In the genomic region with DNA sequence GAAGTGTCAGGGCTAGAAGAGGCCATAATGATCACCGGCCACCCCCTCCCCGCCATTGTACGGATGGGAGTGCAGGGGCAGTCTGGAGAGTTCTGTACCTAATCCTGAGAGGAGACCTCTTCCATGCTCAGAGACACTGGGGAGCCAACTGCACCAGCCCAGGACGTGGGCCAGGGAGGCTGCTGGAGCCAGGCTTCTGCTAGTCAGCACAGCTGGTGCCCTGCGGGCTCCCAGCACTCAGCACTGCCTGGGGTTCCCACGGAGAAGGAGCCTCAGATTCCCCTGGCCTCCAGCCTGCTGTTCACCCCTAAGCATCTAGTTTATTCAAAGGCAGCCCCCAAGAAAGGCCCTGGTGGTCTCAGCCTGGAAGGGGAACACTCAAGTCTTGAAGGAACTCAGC, we compare ENCODE assay signal across 20 cellular contexts. TPM values are rescaled to one million over a fixed set of nuclear protein-coding genes. Genes with fewer than 3 reads are reported as not detected.
A peak's percentile ranks its signal among the peaks of the same experiment; 100 is the strongest.
DNase-seq lines count a peak whose midpoint lies in the region; ATAC-seq and TF ChIP-seq lines count a peak whose summit lies in the region.
"Had no signal": no experiment of that assay in that cellular context is flagged by ENCODE, and none has a peak within 500 bp of the region (broad histone marks: within the 10 kb centered on the region; RNA-seq: fewer than 3 reads in every experiment).

No MANE protein-coding gene starts in this region.

- TF ChIP-seq CTCF in gastrocnemius medialis (IDR thresholded peaks at IDR 0.05 in 4 of 5, conservative IDR thresholded peaks at IDR 0.05 in 1 of 5) = no peak
- no peak for TF ChIP-seq CTCF in sigmoid colon (IDR thresholded peaks at IDR 0.05)
- TF ChIP-seq CTCF in WERI-Rb-1 (IDR thresholded peaks at IDR 0.05; ENCODE audit: low read depth, low read length) = no peak

- H3K79me1 ChIP-seq in mesenchymal stem cell (replicated peaks; ENCODE audit: low read length, poor library complexity, severe bottlenecking) = no peaks in the 10 kb centered on the region

- H3K4me3 ChIP-seq in BLaER1 (no peak overlapping the region), H7 (ENCODE audit: insufficient read depth, low read depth, low read length) (no peak overlapping the region), mesenchymal stem cell (ENCODE audit: insufficient read depth in 1 of 2, low read depth in 1 of 2, low read length in 2 of 2) (no peak overlapping the region), gastrocnemius medialis (no peak overlapping the region), sigmoid colon (no peak overlapping the region), WERI-Rb-1 (ENCODE audit: low read depth, low read length) (no peak overlapping the region)
- H3K4me3 ChIP-seq: GM12878, GM23248 had no signal

- no peak overlapping the region for H2AK5ac ChIP-seq in mesenchymal stem cell (ENCODE audit: low read length, severe bottlenecking)

- H2BK15ac ChIP-seq in mesenchymal stem cell (ENCODE audit: low read depth, poor library complexity, severe bottlenecking) = peak overlapping the region; percentile 32

- no peak for TF ChIP-seq POLR2A in gastrocnemius medialis (IDR thresholded peaks at IDR 0.05)
- TF ChIP-seq POLR2A in sigmoid colon (IDR thresholded peaks at IDR 0.05) = no peak

- H3K23ac ChIP-seq in mesenchymal stem cell (ENCODE audit: low read length in 2 of 2) = no peak overlapping the region

- peak overlapping the region; percentile 66; the same call in 1 of the 2 replicates for H3K9ac ChIP-seq in BLaER1
- no peak overlapping the region for H3K9ac ChIP-seq in mesenchymal stem cell (ENCODE audit: low read length)
- H3K9ac ChIP-seq: GM23248 had no signal

- no peak for ATAC-seq in gastrocnemius medialis
- ATAC-seq: GM12878, HepG2 had no signal

- H3K4me1 ChIP-seq in BLaER1 (peaks cover 95% of the 10 kb centered on the region), mesenchymal stem cell (ENCODE audit: control insufficient read depth, insufficient read depth, low read depth, low read length) (no peaks in the 10 kb centered on the region), gastrocnemius medialis (peaks cover 21 to 41% of the 10 kb centered on the region in 2 donors), sigmoid colon (no peaks in the 10 kb centered on the region)
- H3K4me1 ChIP-seq: Caco-2 had no signal

- H3K4ac ChIP-seq in mesenchymal stem cell (ENCODE audit: low read depth in 1 of 2, low read length in 2 of 2) = no peak overlapping the region

- H3K27me3 ChIP-seq in BLaER1 (no peaks in the 10 kb centered on the region; the same call in 1 of the 2 replicates), H7 (ENCODE audit: control insufficient read depth, insufficient read depth, low read length) (no peaks in the 10 kb centered on the region), mesenchymal stem cell (ENCODE audit: control insufficient read depth in 1 of 2, insufficient read depth in 1 of 2, low read length in 2 of 2) (peaks cover 55 to 89% of the 10 kb centered on the region in 2 experiments), gastrocnemius medialis (no peaks in the 10 kb centered on the region), sigmoid colon (no peaks in the 10 kb centered on the region), WERI-Rb-1 (ENCODE audit: insufficient read depth, low read depth, severe bottlenecking) (no peaks in the 10 kb centered on the region)

- no peaks in the 10 kb centered on the region for H4K20me1 ChIP-seq in BLaER1

- no peak overlapping the region for H4K91ac ChIP-seq in mesenchymal stem cell (ENCODE audit: low read length)

- TF ChIP-seq EP300 in sigmoid colon (IDR thresholded peaks at IDR 0.05) = no peak

- no peak overlapping the region for H2AFZ ChIP-seq in mesenchymal stem cell (ENCODE audit: low read depth, low read length)
- H2AFZ ChIP-seq: GM23248 had no signal

- no peak overlapping the region for H3K14ac ChIP-seq in mesenchymal stem cell (ENCODE audit: low read length in 2 of 2)

- no peak overlapping the region for H2BK120ac ChIP-seq in mesenchymal stem cell (ENCODE audit: low read depth, low read length)

- no peak overlapping the region for H2BK12ac ChIP-seq in mesenchymal stem cell (ENCODE audit: low read length in 2 of 2)

- in situ Hi-C loops in gastrocnemius medialis (cut with MboI; ENCODE audit: low sequenced_read_pairs in 4 of 4) = no loop called here

- H3K4me2 ChIP-seq in BLaER1 (peak overlapping the region; percentile 88), mesenchymal stem cell (ENCODE audit: low read length, poor library complexity, severe bottlenecking) (no peak overlapping the region)

- H3K36me3 ChIP-seq in BLaER1 (no peaks in the 10 kb centered on the region), H7 (replicated peaks; ENCODE audit: control insufficient read depth, insufficient read depth, low read length) (no peaks in the 10 kb centered on the region), mesenchymal stem cell (ENCODE audit: control insufficient read depth in 1 of 2, insufficient read depth in 2 of 2, low read depth in 1 of 2, low read length in 2 of 2) (no peaks in the 10 kb centered on the region), gastrocnemius medialis (peaks cover 0 to 7% of the 10 kb centered on the region in 2 donors), sigmoid colon (no peaks in the 10 kb centered on the region), WERI-Rb-1 (no peaks in the 10 kb centered on the region)

- H3K9me3 ChIP-seq in BLaER1 (no peaks in the 10 kb centered on the region; the same call in 1 of the 2 replicates), mesenchymal stem cell (ENCODE audit: control insufficient read depth, low read length) (no peaks in the 10 kb centered on the region), gastrocnemius medialis (no peaks in the 10 kb centered on the region), sigmoid colon (no peaks in the 10 kb centered on the region), WERI-Rb-1 (ENCODE audit: severe bottlenecking) (no peaks in the 10 kb centered on the region)
- H3K9me3 ChIP-seq: Caco-2 had no signal

- H4K8ac ChIP-seq in mesenchymal stem cell (ENCODE audit: low read length) = no peak overlapping the region

- H2BK5ac ChIP-seq in mesenchymal stem cell (ENCODE audit: low read depth, low read length, poor library complexity, severe bottlenecking) = no peak overlapping the region

- DNase-seq in H7 = peak; percentile 48
- DNase-seq in mesenchymal stem cell = no peak
- no peak for DNase-seq in gastrocnemius medialis
- DNase-seq in mucosa of gallbladder (ENCODE audit: low spot score) = no peak
- no peak for DNase-seq in sigmoid colon
- DNase-seq in occipital lobe (lab: John Stamatoyannopoulos, UW) = no peak
- no peak for DNase-seq in WERI-Rb-1
- DNase-seq: Caco-2; CD4-positive, alpha-beta T cell; DMS53; DND-41; EL; GM23248; HCEC 1CT; HFFc6; KBM-7 had no signal

- H3K27ac ChIP-seq in BLaER1 = peak overlapping the region; percentile 83
- no peak overlapping the region for H3K27ac ChIP-seq in mesenchymal stem cell (ENCODE audit: low read length, poor library complexity, severe bottlenecking)
- peak overlapping the region; percentile 18 to 100 (median 98) for H3K27ac ChIP-seq in gastrocnemius medialis
- H3K27ac ChIP-seq in sigmoid colon = no peak overlapping the region
- no peak overlapping the region for H3K27ac ChIP-seq in WERI-Rb-1
- H3K27ac ChIP-seq: C4-2B, GM23248 had no signal

- no peak overlapping the region for H3K18ac ChIP-seq in mesenchymal stem cell (ENCODE audit: low read depth in 1 of 2, low read length in 2 of 2)

- intact Hi-C loops in gastrocnemius medialis (cut with DNase I; ENCODE audit: low total_unique reads) = no loop called here
- intact Hi-C loops in sigmoid colon (cut with DNase I) = no loop called here

- WGBS in mesenchymal stem cell = 81% methylated on average over 6 of the region's 6 CpGs
- WGBS in sigmoid colon, 2 donors = 88 to 89% methylated on average over 6 of the region's 6 CpGs

RNA-seq across cellular contexts. Expression of a gene that starts 28.8 kb away (rescaled TPM):
- 1.6 and 1.9 TPM in 2 replicates for total RNA-seq in H7 (2014; rRNA removed; shearing (Covaris generic))
- polyA plus RNA-seq in mesenchymal stem cell (2013, experiment 1 of 2) = 0.06 TPM
- 0.04 TPM for polyA plus RNA-seq in mesenchymal stem cell (2013, experiment 2 of 2)
- 100 to 1,000 TPM; 177 to 281 (median 244) TPM for total RNA-seq in gastrocnemius medialis
- total RNA-seq in mucosa of gallbladder = 11.3 TPM
- total RNA-seq in sigmoid colon = 1 to 10 TPM; 3.1 to 8.9 (median 5.6) TPM
- polyA plus RNA-seq in sigmoid colon = 10 to 100 TPM in 2 of 3 donors, 1 to 10 TPM in 1; 7.4 to 15.0 (median 11.3) TPM
- 18.4 TPM for total RNA-seq in occipital lobe
- total RNA-seq: GM23248 had no signal
- polyA plus RNA-seq: GM23248 had no signal

Comparison
In these comparisons a context has a peak if more than half of its experiments do, and no peak if none do; other contexts are left out.
1. H3K27ac ChIP-seq: peak in BLaER1 (single experiment) and gastrocnemius medialis (4 of 4); none in mesenchymal stem cell (single experiment), sigmoid colon (0 of 4) and WERI-Rb-1 (single experiment).